Comparison of ENCODE assay signal across 8 cellular contexts in the genomic region with DNA sequence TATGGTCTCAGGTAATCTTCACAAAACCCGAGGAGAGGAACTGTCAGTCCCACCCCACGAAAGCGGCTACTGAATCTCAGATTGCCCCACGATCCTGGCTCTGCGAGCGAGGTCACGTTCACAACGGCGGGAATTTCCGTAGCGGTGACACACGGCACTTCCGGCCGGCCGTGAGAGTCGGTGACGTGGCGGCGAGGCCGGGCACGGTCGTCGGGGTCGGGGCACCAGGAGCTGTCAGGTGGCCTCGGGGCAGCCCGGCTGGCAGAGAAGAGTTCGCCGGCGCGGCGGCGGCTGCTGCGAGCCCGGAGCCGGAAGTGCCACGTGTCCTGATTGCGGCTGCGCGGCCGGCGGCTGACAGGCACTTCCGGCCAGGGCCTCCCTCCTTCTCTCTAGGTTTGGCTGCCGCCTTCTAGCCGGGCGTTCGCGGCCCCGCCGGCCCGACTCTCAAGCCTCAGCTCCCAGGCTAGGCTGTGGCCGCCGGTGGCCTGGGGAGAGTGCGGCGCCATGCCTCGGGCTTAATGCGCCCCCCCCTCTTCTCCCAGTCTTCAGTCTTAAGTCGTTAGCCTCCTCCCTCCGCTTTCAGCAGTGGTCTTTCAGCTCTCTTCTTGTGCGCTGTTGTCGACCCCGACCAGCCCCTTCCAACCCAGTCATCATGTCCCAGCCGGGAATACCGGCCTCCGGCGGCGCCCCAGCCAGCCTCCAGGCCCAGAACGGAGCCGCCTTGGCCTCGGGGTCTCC.
A peak's percentile ranks its signal among the peaks of the same experiment; 100 is the strongest.
DNase-seq lines count a peak whose midpoint lies in the region; ATAC-seq lines count a peak whose summit lies in the region.

A gene (plus strand): TSS at position 361 of the 738 bp plus-strand sequence. CDS start 292 bp downstream, at position 653.

- peak within 1 kb of the TSS; percentile 97 for H3K4me3 Mint-ChIP-seq in effector memory CD8-positive, alpha-beta T cell
- peak within 1 kb of the TSS; percentile 100 for H3K4me3 Mint-ChIP-seq in memory B cell

- DNase-seq in CMK (ENCODE audit: low read depth) (peak; percentile 56), HS-27A (ENCODE audit: low read depth) (peak; percentile 62), NOMO-1 treated with DMSO at 0.1 percent for 48 hours (lab: John Stamatoyannopoulos, UW; ENCODE audit: unreplicated experiment) (peak; percentile 87), memory B cell (ENCODE audit: low spot score in 2 of 2) (peak; percentile 82 to 86)
- peak; percentile 60 to 85 (median 81) for DNase-seq in activated CD8-positive, alpha-beta memory T cell treated with anti-CD3 and anti-CD28 coated beads for 48 hours (ENCODE audit: low read depth in 2 of 3, low spot score in 2 of 3)
- DNase-seq in effector memory CD8-positive, alpha-beta T cell = peak; percentile 83 to 90 (median 88)
- peak; percentile 81 for DNase-seq in stimulated activated CD8-positive, alpha-beta memory T cell treated with anti-CD3 and anti-CD28 coated beads, Interleukin-12 subunit alpha, Interleukin-12 subunit beta, amount 100 ng/mL, for 24 hours (ENCODE audit: extremely low read depth)

- H3K27ac Mint-ChIP-seq in effector memory CD8-positive, alpha-beta T cell = peak within 1 kb of the TSS; percentile 99
- peak within 1 kb of the TSS; percentile 100 for H3K27ac Mint-ChIP-seq in memory B cell

- ATAC-seq in GM19467 (IDR thresholded peaks at IDR 0.05; ENCODE audit: unreplicated experiment) (peak; percentile 73), memory B cell (ENCODE audit: low read depth) (peak; percentile 85)
- peak; percentile 85 for ATAC-seq in effector memory CD8-positive, alpha-beta T cell (replicated peaks)

- no peaks in the 10 kb centered on the region for H3K27me3 Mint-ChIP-seq in effector memory CD8-positive, alpha-beta T cell
- H3K27me3 Mint-ChIP-seq in memory B cell = no peaks in the 10 kb centered on the region

- H3K36me3 Mint-ChIP-seq in effector memory CD8-positive, alpha-beta T cell (ENCODE audit: insufficient read depth) = peaks cover 26% of the 10 kb centered on the region
- H3K36me3 Mint-ChIP-seq in memory B cell = no peaks in the 10 kb centered on the region

- peaks cover 15 to 32% of the 10 kb centered on the region in 2 donors for H3K4me1 Mint-ChIP-seq in effector memory CD8-positive, alpha-beta T cell (ENCODE audit: low read depth in 2 of 2)
- peaks cover 14% of the 10 kb centered on the region for H3K4me1 Mint-ChIP-seq in memory B cell

- H3K9me3 Mint-ChIP-seq in effector memory CD8-positive, alpha-beta T cell = no peaks in the 10 kb centered on the region
- no peaks in the 10 kb centered on the region for H3K9me3 Mint-ChIP-seq in memory B cell

Comparison
In these comparisons a context has a peak if more than half of its experiments do, and no peak if none do; other contexts are left out.
1. Peak in every context shown above with its lines: DNase-seq and ATAC-seq.